Comparison of ENCODE assay signal across 27 cellular contexts in genomic region chr13:48857576-48857975, GRCh38.
"Had no signal": no experiment of that assay in that cellular context is flagged by ENCODE, and none has a peak within 500 bp of the region (broad histone marks: within the 10 kb centered on the region; RNA-seq: fewer than 3 reads in every experiment).

No MANE protein-coding gene starts in this region.

- ATAC-seq: activated CD8-positive, alpha-beta T cell treated with anti-CD3 and anti-CD28 coated beads, Interleukin-2, amount 10 ng/mL, durations not matched to agents 7 days and 5 days; Panc1; Right ventricle myocardium inferior had no signal

- H3K4me3 ChIP-seq: adrenal gland, breast epithelium, colonic mucosa, MG63 had no signal

- H3K9ac ChIP-seq: KMS-11 had no signal

- H3K4me2 ChIP-seq: KMS-11 had no signal

- H3K27me3 ChIP-seq: adrenal gland, breast epithelium, colonic mucosa, MG63 had no signal

- H3K4me3 Mint-ChIP-seq: activated CD8-positive, alpha-beta T cell treated with anti-CD3 and anti-CD28 coated beads, Interleukin-2, amount 10 ng/mL, durations not matched to agents 7 days and 5 days; T-helper 1 cell treated with Interleukin-12 subunit alpha and Interleukin-12 subunit beta and Interleukin-4 antibody, amounts not matched to agents 30 μg/mL and 1 μg/mL, for 36 hours had no signal

- H3K9me3 ChIP-seq: adrenal gland, breast epithelium, colonic mucosa, MG63 had no signal

- H3K4me1 ChIP-seq: breast epithelium had no signal

- H3K36me3 ChIP-seq: adrenal gland, breast epithelium, colonic mucosa, MG63 had no signal

- H3K27ac ChIP-seq: breast epithelium, colonic mucosa, KMS-11 had no signal

- H3K9me3 Mint-ChIP-seq: activated naive CD8-positive, alpha-beta T cell treated with anti-CD3 and anti-CD28 coated beads, Interleukin-2, amount 10 ng/mL, durations not matched to agents 7 days and 5 days had no signal

- H3K27ac Mint-ChIP-seq: T-helper 1 cell treated with Interleukin-12 subunit alpha and Interleukin-12 subunit beta and Interleukin-4 antibody, amounts not matched to agents 30 μg/mL and 1 μg/mL, for 36 hours had no signal

- DNase-seq: activated CD4-positive, alpha-beta T cell treated with anti-CD3 and anti-CD28 coated beads for 48 hours; activated CD4-positive, alpha-beta T cell treated with anti-CD3 and anti-CD28 coated beads, Interleukin-2, amount 50 U/mL, for 4 hours; activated CD4-positive, CD25-positive, alpha-beta regulatory T cell treated with anti-CD3 and anti-CD28 coated beads, Interleukin-2, amount 50 U/mL, for 72 hours; activated CD8-positive, alpha-beta memory T cell treated with anti-CD3 and anti-CD28 coated beads, Interleukin-2, amount 50 U/mL, for 48 hours; activated CD8-positive, alpha-beta T cell treated with anti-CD3 and anti-CD28 coated beads, Interleukin-2, amount 10 ng/mL, durations not matched to agents 7 days and 5 days; activated naive CD4-positive, alpha-beta T cell treated with anti-CD3 and anti-CD28 coated beads, Interleukin-2, amount 50 U/mL, for 16 hours; activated naive CD8-positive, alpha-beta T cell treated with anti-CD3 and anti-CD28 coated beads, Interleukin-2, amount 10 ng/mL, durations not matched to agents 7 days and 5 days; activated T-cell treated with anti-CD3 and anti-CD28 coated beads, Interleukin-2, amount 50 U/mL, for 1 hour; adrenal gland; anterior cingulate cortex; caudate nucleus; colonic mucosa; MG63; MV-4-11; NCI-H1105; NCI-H146; NCI-H2029; NCI-H446; NCI-H524; NK-92 treated with Interleukin-12 subunit alpha and Interleukin-12 subunit beta, amount 100 ng/mL, for 24 hours; OCI-M1; RPMI8226 had no signal
